13 cellular contexts compared by ENCODE assay signal in the genomic region with DNA sequence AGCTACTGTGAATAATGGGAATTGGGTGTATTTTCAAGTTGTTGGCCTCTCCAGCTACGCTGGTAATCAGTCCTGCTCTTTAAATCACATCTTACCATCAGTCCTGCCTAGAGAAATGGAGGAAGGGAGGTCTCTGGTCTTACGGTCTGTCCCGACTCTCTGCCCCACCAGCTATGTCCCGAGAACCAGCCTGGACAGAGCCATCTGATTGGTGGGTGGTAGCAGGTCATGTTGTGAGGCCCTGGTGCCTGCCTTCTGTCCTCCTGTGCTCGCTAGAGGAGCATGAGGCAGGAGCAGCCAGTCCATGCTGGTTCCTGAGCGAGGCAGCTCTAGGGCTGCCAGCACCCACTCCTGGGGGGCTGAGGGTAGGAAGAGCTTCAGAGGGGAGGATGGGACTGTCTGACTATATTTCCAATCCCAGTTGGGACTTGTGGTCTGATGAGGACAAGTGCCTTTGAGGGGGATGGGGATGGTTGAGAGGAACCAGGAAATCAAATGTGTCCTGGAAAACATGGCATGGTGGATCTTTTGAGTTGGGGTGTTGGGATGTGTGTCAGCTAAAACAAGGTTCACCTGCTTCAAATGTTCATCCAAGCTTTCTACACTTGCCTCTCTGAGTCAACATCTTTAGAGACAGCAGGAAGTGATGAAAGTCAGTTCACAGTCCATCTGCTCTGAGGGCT. TPM values are rescaled to one million over a fixed set of nuclear protein-coding genes. Genes with fewer than 3 reads are reported as not detected.
A peak's percentile ranks its signal among the peaks of the same experiment; 100 is the strongest.
DNase-seq lines count a peak whose midpoint lies in the region; ATAC-seq, FAIRE-seq and TF ChIP-seq lines count a peak whose summit lies in the region.
"Had no signal": no experiment of that assay in that cellular context is flagged by ENCODE, and none has a peak within 500 bp of the region (broad histone marks: within the 10 kb centered on the region; RNA-seq: fewer than 3 reads in every experiment).

No MANE protein-coding gene starts in this region.

- peaks cover 11 to 17% of the 10 kb centered on the region in 2 donors for H3K36me3 Mint-ChIP-seq in CD4-positive, alpha-beta memory T cell
- H3K36me3 Mint-ChIP-seq in astrocyte (ENCODE audit: low read depth, unreplicated experiment) = peaks cover 17% of the 10 kb centered on the region
- H3K36me3 Mint-ChIP-seq in naive thymus-derived CD8-positive, alpha-beta T cell = peaks cover 0 to 19% (median 0%) of the 10 kb centered on the region in 3 donors

- H3K4me2 ChIP-seq in astrocyte (ENCODE audit: low read length) = peak overlapping the region; percentile 14

- peaks cover 38% of the 10 kb centered on the region for H3K4me1 ChIP-seq in CD4-positive, alpha-beta memory T cell (ENCODE audit: insufficient read depth, low read length)
- peaks cover 53% of the 10 kb centered on the region for H3K4me1 ChIP-seq in astrocyte (ENCODE audit: insufficient read depth, low read length)

- H3K27me3 Mint-ChIP-seq in CD4-positive, alpha-beta memory T cell = no peaks in the 10 kb centered on the region
- no peaks in the 10 kb centered on the region for H3K27me3 Mint-ChIP-seq in astrocyte (ENCODE audit: low read depth, unreplicated experiment)
- no peaks in the 10 kb centered on the region for H3K27me3 Mint-ChIP-seq in naive thymus-derived CD8-positive, alpha-beta T cell

- H3K27ac Mint-ChIP-seq in CD4-positive, alpha-beta memory T cell = peak overlapping the region; percentile 25 to 78 (median 73)
- peak overlapping the region; percentile 71 for H3K27ac Mint-ChIP-seq in astrocyte (ENCODE audit: unreplicated experiment)
- peak overlapping the region in 6 of 10 donors; percentile 18 to 85 (median 53) for H3K27ac Mint-ChIP-seq in naive thymus-derived CD8-positive, alpha-beta T cell

- CTCF ChIA-PET in CD4-positive, alpha-beta memory T cell (lab: Charles Lee; ENCODE audit: partially characterized antibody) = interaction anchor here (1.7 to 9.8 kb wide), 3 partner anchors 12 to 57 kb away, joined by 4 to 93 read pairs (median 5); no protein-coding TSS in a partner anchor

- TF ChIP-seq CTCF in astrocyte (IDR thresholded peaks at IDR 0.05; ENCODE audit: insufficient read depth, low read depth, low read length) = no peak

- POLR2A ChIA-PET in CD4-positive, alpha-beta memory T cell (lab: Charles Lee; ENCODE audit: partially characterized antibody) = interaction anchor here (0.6 to 6.4 kb wide), 2 partner anchors 12 to 57 kb away, joined by 3 to 27 read pairs; no protein-coding TSS in a partner anchor
- POLR2A ChIA-PET in naive thymus-derived CD8-positive, alpha-beta T cell (lab: Charles Lee) = no interaction called here

- peak overlapping the region in 2 of 8 donors; percentile 3 to 5 for H3K4me3 Mint-ChIP-seq in CD4-positive, alpha-beta memory T cell
- no peak overlapping the region for H3K4me3 Mint-ChIP-seq in astrocyte (ENCODE audit: unreplicated experiment)
- H3K4me3 Mint-ChIP-seq in naive thymus-derived CD8-positive, alpha-beta T cell = peak overlapping the region in 3 of 10 donors; percentile 2 to 8 (median 6)

- no peak overlapping the region for H3K4me3 ChIP-seq in CD4-positive, alpha-beta memory T cell (ENCODE audit: low read length in 2 of 2)
- no peak overlapping the region for H3K4me3 ChIP-seq in astrocyte (ENCODE audit: insufficient read depth, low read depth, low read length)
- H3K4me3 ChIP-seq: pancreas, tibial nerve had no signal

- H3K27me3 ChIP-seq in CD4-positive, alpha-beta memory T cell (ENCODE audit: insufficient read depth, low read length) = no peaks in the 10 kb centered on the region
- no peaks in the 10 kb centered on the region for H3K27me3 ChIP-seq in astrocyte (ENCODE audit: insufficient read depth, low read length)
- H3K27me3 ChIP-seq: pancreas had no signal

- no peak overlapping the region for H2AFZ ChIP-seq in astrocyte (ENCODE audit: low read depth, low read length)

- peaks cover 98% of the 10 kb centered on the region for H3K79me2 ChIP-seq in astrocyte (ENCODE audit: insufficient read depth, low read length)

- peaks cover 9% of the 10 kb centered on the region for H3K36me3 ChIP-seq in CD4-positive, alpha-beta memory T cell (ENCODE audit: insufficient read depth, low read length)
- H3K36me3 ChIP-seq in astrocyte (ENCODE audit: insufficient read depth, low read length) = peaks cover 9% of the 10 kb centered on the region
- H3K36me3 ChIP-seq: pancreas, tibial nerve had no signal

- no peak overlapping the region for H3K9ac ChIP-seq in astrocyte (ENCODE audit: low read length)

- no peaks in the 10 kb centered on the region for H3K9me3 Mint-ChIP-seq in CD4-positive, alpha-beta memory T cell
- H3K9me3 Mint-ChIP-seq in astrocyte (ENCODE audit: unreplicated experiment) = no peaks in the 10 kb centered on the region
- no peaks in the 10 kb centered on the region for H3K9me3 Mint-ChIP-seq in naive thymus-derived CD8-positive, alpha-beta T cell

- no peaks in the 10 kb centered on the region for H3K9me3 ChIP-seq in CD4-positive, alpha-beta memory T cell (ENCODE audit: control insufficient read depth in 1 of 2, low read length in 2 of 2)
- H3K9me3 ChIP-seq in astrocyte (ENCODE audit: insufficient read depth, low read depth, low read length) = no peaks in the 10 kb centered on the region
- H3K9me3 ChIP-seq: pancreas, tibial nerve had no signal

- peaks cover 64% of the 10 kb centered on the region for H4K20me1 ChIP-seq in astrocyte (ENCODE audit: insufficient read depth, low read length)

- FAIRE-seq in astrocyte (lab: Jason Lieb, UNC) = no peak
- FAIRE-seq: pancreas had no signal

- no peak for ATAC-seq in naive thymus-derived CD8-positive, alpha-beta T cell
- no peak for ATAC-seq in GM18873 (IDR thresholded peaks at IDR 0.05; ENCODE audit: low FRiP score, unreplicated experiment)
- ATAC-seq: HCT116, pancreas had no signal

- no peak for DNase-seq in CD4-positive, alpha-beta memory T cell
- DNase-seq in LHCN-M2 (ENCODE audit: low read depth) (peak; percentile 59), astrocyte (ENCODE audit: low read depth) (no peak), SW480 (ENCODE audit: low spot score) (no peak), cerebellar nuclear complex (lab: John Stamatoyannopoulos, UW) (no peak)
- DNase-seq in naive thymus-derived CD8-positive, alpha-beta T cell = no peak
- DNase-seq: amygdala; DMS79 treated with DMSO at 0.1 percent for 48 hours; stimulated activated CD4-positive, alpha-beta T cell treated with anti-CD3 and anti-CD28 coated beads, Interleukin-4, amount 100 ng/mL, for 24 hours had no signal

- no peak overlapping the region for H3K27ac ChIP-seq in CD4-positive, alpha-beta memory T cell (ENCODE audit: low read depth, low read length)
- H3K27ac ChIP-seq in astrocyte (ENCODE audit: low read depth, low read length) = no peak overlapping the region
- H3K27ac ChIP-seq: tibial nerve had no signal

- peaks cover 42 to 60% (median 50%) of the 10 kb centered on the region in 4 donors for H3K4me1 Mint-ChIP-seq in CD4-positive, alpha-beta memory T cell
- peaks cover 27% of the 10 kb centered on the region for H3K4me1 Mint-ChIP-seq in astrocyte (ENCODE audit: low read depth, unreplicated experiment)
- H3K4me1 Mint-ChIP-seq in naive thymus-derived CD8-positive, alpha-beta T cell = peaks cover 34 to 55% (median 49%) of the 10 kb centered on the region in 4 donors

- intact Hi-C loops in CD4-positive, alpha-beta memory T cell (cut with micrococcal nuclease) = no loop called here

RNA-seq across cellular contexts. Expression of a gene that starts 33.0 kb away (rescaled TPM):
- total RNA-seq in CD4-positive, alpha-beta memory T cell = 10 to 100 TPM; 17.2 to 17.4 TPM
- polyA plus RNA-seq in CD4-positive, alpha-beta memory T cell = 10 to 100 TPM; 14.5 to 14.6 TPM
- 9.8 and 11.7 TPM in 2 replicates for total RNA-seq in LHCN-M2 (2014; rRNA removed)
- polyA plus RNA-seq in LHCN-M2 (2012) = 9.4 TPM
- 28.4 and 31.8 TPM in 2 replicates for total RNA-seq in astrocyte
- 10 to 100 TPM; 15.7 to 16.3 TPM for total RNA-seq in naive thymus-derived CD8-positive, alpha-beta T cell
- 1 to 10 TPM; 5.2 to 8.5 (median 8.2) TPM for polyA plus RNA-seq in naive thymus-derived CD8-positive, alpha-beta T cell
